1 cellular context compared by ENCODE assay signal in genomic region chr2:174329157-174329715, GRCh38.
TF ChIP-seq lines count a peak whose summit lies in the region.

No MANE protein-coding gene starts in this region.

TF ChIP-seq in HepG2, 621 proteins besides CTCF, POLR2A, EP300 and RAD21:
- TF ChIP-seq ATF7-NPFF (CRISPR knock-in tag; IDR thresholded peaks at IDR 0.05; ENCODE audit: low read depth) = no peak
- TF ChIP-seq, protein P1, sequence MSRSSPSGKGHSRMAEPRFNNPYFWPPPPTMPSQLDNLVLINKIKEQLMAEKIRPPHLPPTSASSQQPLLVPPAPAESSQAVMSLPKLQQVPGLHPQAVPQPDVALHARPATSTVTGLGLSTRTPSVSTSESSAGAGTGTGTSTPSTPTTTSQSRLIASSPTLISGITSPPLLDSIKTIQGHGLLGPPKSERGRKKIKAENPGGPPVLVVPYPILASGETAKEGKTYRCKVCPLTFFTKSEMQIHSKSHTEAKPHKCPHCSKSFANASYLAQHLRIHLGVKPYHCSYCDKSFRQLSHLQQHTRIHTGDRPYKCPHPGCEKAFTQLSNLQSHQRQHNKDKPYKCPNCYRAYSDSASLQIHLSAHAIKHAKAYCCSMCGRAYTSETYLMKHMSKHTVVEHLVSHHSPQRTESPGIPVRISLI (CRISPR knock-in tag; IDR thresholded peaks at IDR 0.05; ENCODE audit: borderline replicate concordance) = no peak
- no peak for TF ChIP-seq ZNF337 (CRISPR knock-in tag; IDR thresholded peaks at IDR 0.05; ENCODE audit: borderline replicate concordance, low read depth)
- no peak for TF ChIP-seq ZFYVE20 (CRISPR knock-in tag; IDR thresholded peaks at IDR 0.05; ENCODE audit: borderline replicate concordance, low read depth)
- no peak for TF ChIP-seq DMAP1 (CRISPR knock-in tag; IDR thresholded peaks at IDR 0.05)
- no peak for TF ChIP-seq ZNF891 (CRISPR knock-in tag; IDR thresholded peaks at IDR 0.05)
- no peak for TF ChIP-seq ZNF547 (CRISPR knock-in tag; IDR thresholded peaks at IDR 0.05)
- TF ChIP-seq HOXA7 (CRISPR knock-in tag; IDR thresholded peaks at IDR 0.05) = no peak
- TF ChIP-seq DNMT1 (CRISPR knock-in tag; IDR thresholded peaks at IDR 0.05) = no peak
- TF ChIP-seq ZNF367 (CRISPR knock-in tag; IDR thresholded peaks at IDR 0.05; ENCODE audit: borderline replicate concordance) = no peak
